19 cellular contexts compared by ENCODE assay signal in the genomic region with DNA sequence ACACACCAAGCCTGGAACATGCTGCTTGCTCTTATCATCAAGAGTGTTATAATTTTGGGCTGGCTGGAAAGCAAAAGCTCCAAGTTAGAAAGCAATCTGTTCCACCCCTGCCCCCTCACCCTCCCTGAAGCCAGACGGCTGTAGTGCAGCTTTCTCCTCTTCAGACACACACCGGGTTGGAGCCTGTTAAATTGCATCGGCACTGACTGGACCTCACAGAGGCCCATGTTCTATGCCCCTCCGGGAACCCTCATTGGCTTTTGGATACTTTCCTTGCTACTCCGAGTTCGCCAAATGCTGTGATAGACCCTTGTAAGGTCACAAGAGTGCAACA.
A peak's percentile ranks its signal among the peaks of the same experiment; 100 is the strongest.
DNase-seq lines count a peak whose midpoint lies in the region; ATAC-seq and TF ChIP-seq lines count a peak whose summit lies in the region.
"Had no signal": no experiment of that assay in that cellular context is flagged by ENCODE, and none has a peak within 500 bp of the region (broad histone marks: within the 10 kb centered on the region; RNA-seq: fewer than 3 reads in every experiment).

No MANE protein-coding gene starts in this region.

- peaks cover 32% of the 10 kb centered on the region for H3K4me1 Mint-ChIP-seq in nephron
- H3K4me1 Mint-ChIP-seq in activated CD4-positive, alpha-beta T cell treated with anti-CD3 and anti-CD28 coated beads, Interleukin-2, amount 10 ng/mL, durations not matched to agents 7 days and 5 days: no peaks in the 10 kb centered on the region

- CTCF ChIA-PET in activated CD4-positive, alpha-beta T cell treated with anti-CD3 and anti-CD28 coated beads, Interleukin-2, amount 10 ng/mL, durations not matched to agents 7 days and 5 days (lab: Charles Lee): interaction anchor here (1.2 kb wide), 1 partner anchor 43 kb away, joined by 5 read pairs; no protein-coding TSS in a partner anchor

- H3K79me2 ChIP-seq in GM23248 (ENCODE audit: insufficient read depth): no peaks in the 10 kb centered on the region

- no peak for TF ChIP-seq CTCF in body of pancreas (IDR thresholded peaks at IDR 0.05)
- TF ChIP-seq CTCF in nephron (IDR thresholded peaks at IDR 0.05; ENCODE audit: unreplicated experiment in 3 of 3): no peak

- H3K9me2 ChIP-seq in GM23248 (ENCODE audit: insufficient read depth): no peaks in the 10 kb centered on the region

- H3K4me1 ChIP-seq in GM23248 (ENCODE audit: insufficient read depth): peaks cover 16% of the 10 kb centered on the region
- H3K4me1 ChIP-seq in body of pancreas: peaks cover 27% of the 10 kb centered on the region

- H3K4me3 ChIP-seq in GM23248: no peak overlapping the region
- no peak overlapping the region for H3K4me3 ChIP-seq in body of pancreas
- H3K4me3 ChIP-seq: A549; BLaER1 treated with 17β-estradiol and CSF1 and Interleukin-3, amounts not matched to agents 10 nM and 100 nM had no signal

- peak; percentile 26 for DNase-seq in AG20443 (ENCODE audit: low spot score)
- peak; percentile 12 for DNase-seq in GM23248
- DNase-seq in body of pancreas: no peak
- DNase-seq in activated CD4-positive, alpha-beta T cell treated with anti-CD3 and anti-CD28 coated beads, Interleukin-2, amount 10 ng/mL, durations not matched to agents 7 days and 5 days: no peak
- DNase-seq in NCI-H1105 (lab: John Stamatoyannopoulos, UW): no peak
- no peak for DNase-seq in NCI-H774 (lab: John Stamatoyannopoulos, UW)
- DNase-seq: Calu3; CD8-positive, alpha-beta T cell; DMS79; GOT3; MM.1S; NCI-H1092; NCI-H146; NCI-H2081 had no signal

- H4K20me1 ChIP-seq in GM23248 (ENCODE audit: insufficient read depth): no peaks in the 10 kb centered on the region
- H4K20me1 ChIP-seq: BLaER1 treated with 17β-estradiol and CSF1 and Interleukin-3, amounts not matched to agents 10 nM and 100 nM had no signal

- in situ Hi-C loops in GM23248 (cut with MboI): loop anchor here (5.0 kb wide), 1 partner anchor 186 kb away; no protein-coding TSS in a partner anchor

- no peaks in the 10 kb centered on the region for H3K9me3 Mint-ChIP-seq in nephron
- H3K9me3 Mint-ChIP-seq in activated CD4-positive, alpha-beta T cell treated with anti-CD3 and anti-CD28 coated beads, Interleukin-2, amount 10 ng/mL, durations not matched to agents 7 days and 5 days: no peaks in the 10 kb centered on the region
- H3K9me3 Mint-ChIP-seq: CD8-positive, alpha-beta T cell had no signal

- H3K36me3 Mint-ChIP-seq in nephron (ENCODE audit: low read depth): no peaks in the 10 kb centered on the region
- H3K36me3 Mint-ChIP-seq in activated CD4-positive, alpha-beta T cell treated with anti-CD3 and anti-CD28 coated beads, Interleukin-2, amount 10 ng/mL, durations not matched to agents 7 days and 5 days (ENCODE audit: low read depth): no peaks in the 10 kb centered on the region
- H3K36me3 Mint-ChIP-seq: CD8-positive, alpha-beta T cell had no signal

- H3K27me3 Mint-ChIP-seq in nephron (ENCODE audit: low read depth): peaks cover 13% of the 10 kb centered on the region
- peaks cover 2% of the 10 kb centered on the region for H3K27me3 Mint-ChIP-seq in activated CD4-positive, alpha-beta T cell treated with anti-CD3 and anti-CD28 coated beads, Interleukin-2, amount 10 ng/mL, durations not matched to agents 7 days and 5 days

- H3K4me3 Mint-ChIP-seq in nephron: no peak overlapping the region
- H3K4me3 Mint-ChIP-seq in activated CD4-positive, alpha-beta T cell treated with anti-CD3 and anti-CD28 coated beads, Interleukin-2, amount 10 ng/mL, durations not matched to agents 7 days and 5 days: no peak overlapping the region
- H3K4me3 Mint-ChIP-seq: CD8-positive, alpha-beta T cell had no signal

- ATAC-seq in body of pancreas: peak; percentile 24
- no peak for ATAC-seq in GM18909 (IDR thresholded peaks at IDR 0.05; ENCODE audit: poor library complexity, unreplicated experiment)
- ATAC-seq: A549; CD8-positive, alpha-beta T cell; HCT116 had no signal

- no peak overlapping the region for H2AFZ ChIP-seq in GM23248

- H3K27ac Mint-ChIP-seq in nephron: peak overlapping the region; percentile 57 to 88 (median 78)
- no peak overlapping the region for H3K27ac Mint-ChIP-seq in activated CD4-positive, alpha-beta T cell treated with anti-CD3 and anti-CD28 coated beads, Interleukin-2, amount 10 ng/mL, durations not matched to agents 7 days and 5 days
- H3K27ac Mint-ChIP-seq: CD8-positive, alpha-beta T cell had no signal

- 19 to 27% methylated on average over 6 of the region's 6 CpGs for WGBS in GM23248 (ENCODE audit: low coverage in 1 of 2, low lambda C conversion rate in 2 of 2, missing lambda C conversion rate in 2 of 2), 2 experiments
- 39 to 50% methylated on average over 4 to 6 of the region's 6 CpGs for WGBS in body of pancreas, 2 donors

- H3K36me3 ChIP-seq in GM23248 (ENCODE audit: low read depth) (no peaks in the 10 kb centered on the region), body of pancreas (replicated peaks in 1 of 2; ENCODE audit: insufficient read depth in 1 of 2, low read depth in 2 of 2) (no peaks in the 10 kb centered on the region)
- H3K36me3 ChIP-seq: BLaER1 treated with 17β-estradiol and CSF1 and Interleukin-3, amounts not matched to agents 10 nM and 100 nM had no signal

- intact Hi-C loops in body of pancreas (cut with DNase I): no loop called here

- H3K27ac ChIP-seq in GM23248 (no peak overlapping the region), body of pancreas (no peak overlapping the region)
- H3K27ac ChIP-seq: BLaER1 treated with 17β-estradiol and CSF1 and Interleukin-3, amounts not matched to agents 10 nM and 100 nM had no signal

- H3K9ac ChIP-seq in GM23248: no peak overlapping the region
- H3K9ac ChIP-seq: BLaER1 treated with 17β-estradiol and CSF1 and Interleukin-3, amounts not matched to agents 10 nM and 100 nM had no signal

- H3F3A ChIP-seq in GM23248 (ENCODE audit: insufficient read depth): peaks cover 4% of the 10 kb centered on the region

- no peak for TF ChIP-seq POLR2A in body of pancreas (IDR thresholded peaks at IDR 0.05)

- no peak overlapping the region for H3K4me2 ChIP-seq in GM23248 (ENCODE audit: unreplicated experiment)
- H3K4me2 ChIP-seq: A549; BLaER1 treated with 17β-estradiol and CSF1 and Interleukin-3, amounts not matched to agents 10 nM and 100 nM had no signal

- H3K27me3 ChIP-seq in GM23248 (replicated peaks; ENCODE audit: insufficient read depth) (no peaks in the 10 kb centered on the region), body of pancreas (no peaks in the 10 kb centered on the region)
- H3K27me3 ChIP-seq: BLaER1 treated with 17β-estradiol and CSF1 and Interleukin-3, amounts not matched to agents 10 nM and 100 nM had no signal

- POLR2A ChIA-PET in activated CD4-positive, alpha-beta T cell treated with anti-CD3 and anti-CD28 coated beads, Interleukin-2, amount 10 ng/mL, durations not matched to agents 7 days and 5 days (lab: Charles Lee): no interaction called here

- H3K9me3 ChIP-seq in GM23248 (ENCODE audit: low read depth): no peaks in the 10 kb centered on the region
- H3K9me3 ChIP-seq in body of pancreas: no peaks in the 10 kb centered on the region
- H3K9me3 ChIP-seq: A549; BLaER1 treated with 17β-estradiol and CSF1 and Interleukin-3, amounts not matched to agents 10 nM and 100 nM had no signal

Comparison
In these comparisons a context has a peak if more than half of its experiments do, and no peak if none do; other contexts are left out.
1. DNase-seq: peak in AG20443 (single experiment) and GM23248 (single experiment); none in body of pancreas (0 of 4), activated CD4-positive, alpha-beta T cell treated with anti-CD3 and anti-CD28 coated beads, Interleukin-2, amount 10 ng/mL, durations not matched to agents 7 days and 5 days (single experiment), NCI-H1105 (single experiment) and NCI-H774 (single experiment).